8 cellular contexts compared by ENCODE assay signal in the genomic region with DNA sequence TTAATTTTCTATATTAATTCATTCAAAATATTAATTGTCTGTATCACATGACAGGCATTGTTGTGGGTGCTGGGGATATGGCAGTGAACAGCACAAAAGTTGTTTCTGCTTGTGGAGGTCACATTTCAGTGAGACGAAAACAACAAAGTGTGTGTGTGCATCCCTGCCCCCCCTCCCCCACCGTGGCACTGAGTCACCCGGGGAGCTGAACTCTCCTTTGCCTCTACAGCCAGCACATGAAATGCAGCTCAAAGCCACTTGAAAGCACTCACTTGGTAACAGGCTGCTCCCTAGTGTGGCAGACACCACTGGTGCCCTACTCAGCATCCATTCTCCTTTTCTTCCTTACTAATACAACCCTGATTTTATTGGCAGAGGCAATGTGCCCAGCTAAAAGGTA. TPM values are rescaled to one million over a fixed set of nuclear protein-coding genes. Genes with fewer than 3 reads are reported as not detected.
DNase-seq lines count a peak whose midpoint lies in the region; FAIRE-seq and TF ChIP-seq lines count a peak whose summit lies in the region.

No MANE protein-coding gene starts in this region.

- H2AFZ ChIP-seq in SK-N-SH (ENCODE audit: low read depth) = no peak overlapping the region
- H2AFZ ChIP-seq in astrocyte (ENCODE audit: low read depth, low read length) = no peak overlapping the region
- H2AFZ ChIP-seq in H9 (ENCODE audit: low read length) = no peak overlapping the region

- H3K18ac ChIP-seq in H9 (ENCODE audit: insufficient read length, low read depth, low read length) = no peak overlapping the region

- TF ChIP-seq CTCF in SK-N-SH (IDR thresholded peaks at IDR 0.05) = no peak
- TF ChIP-seq CTCF in astrocyte (IDR thresholded peaks at IDR 0.05; ENCODE audit: insufficient read depth, low read depth, low read length) = no peak
- TF ChIP-seq CTCF in H9 (conservative IDR thresholded peaks at IDR 0.05) = no peak

- no peaks in the 10 kb centered on the region for H3K79me1 ChIP-seq in H9 (ENCODE audit: insufficient read depth, low read depth, low read length, poor library complexity, severe bottlenecking)

- TF ChIP-seq RAD21 in SK-N-SH (IDR thresholded peaks at IDR 0.05; ENCODE audit: low read length) = no peak

- H3K79me2 ChIP-seq in SK-N-SH (ENCODE audit: insufficient read depth) (no peaks in the 10 kb centered on the region), astrocyte (ENCODE audit: insufficient read depth, low read length) (no peaks in the 10 kb centered on the region), H9 (ENCODE audit: insufficient read depth, low read length) (no peaks in the 10 kb centered on the region)

- no peak overlapping the region for H2BK120ac ChIP-seq in H9 (ENCODE audit: low read depth, low read length, poor library complexity, severe bottlenecking)

- H3K9me3 Mint-ChIP-seq in astrocyte (ENCODE audit: unreplicated experiment) (no peaks in the 10 kb centered on the region), H9 (0 out of 5 replicates have a peak, but pooled peaks cover 0 to 2% of the 10 kb centered on the region in 2 experiments)

- WGBS in SK-N-SH (ENCODE audit: low lambda C conversion rate) = 8% methylated on average over 3 of the region's 3 CpGs
- WGBS in H9 (ENCODE audit: extremely low coverage, insufficient read length, low lambda C conversion rate) = no CpG with 5 or more reads among the region's 3 CpGs

- no peak overlapping the region for H2BK15ac ChIP-seq in H9 (ENCODE audit: low read depth, low read length)

- peaks cover 5% of the 10 kb centered on the region for H3F3A ChIP-seq in SK-N-SH (replicated peaks; ENCODE audit: insufficient read depth)

- H3K27ac ChIP-seq in SK-N-SH (ENCODE audit: low read depth in 2 of 2, low read length in 1 of 2) (no peak overlapping the region), astrocyte (ENCODE audit: low read depth, low read length) (no peak overlapping the region), H9 (ENCODE audit: insufficient read length, low read depth, low read length) (no peak overlapping the region)

- DNase-seq in H4 (ENCODE audit: low spot score) (peak; percentile 33), SK-N-SH (no peak), astrocyte (ENCODE audit: low read depth) (no peak), NCI-H510A treated with DMSO at 0.1 percent for 48 hours (lab: John Stamatoyannopoulos, UW) (no peak), T-helper 2 cell (no peak), H9 (no peak), NCI-H774 (lab: John Stamatoyannopoulos, UW) (no peak)
- peak; percentile 45 to 54 for DNase-seq in stimulated activated CD4-positive, alpha-beta T cell treated with anti-CD3 and anti-CD28 coated beads, Interleukin-4, amount 100 ng/mL, for 48 hours (ENCODE audit: low read depth in 2 of 2)

- H3K4me3 ChIP-seq in SK-N-SH (ENCODE audit: low read depth in 2 of 2, low read length in 1 of 2) = no peak overlapping the region
- H3K4me3 ChIP-seq in astrocyte (ENCODE audit: insufficient read depth, low read depth, low read length) = no peak overlapping the region

- no peak overlapping the region for H2AK5ac ChIP-seq in H9 (ENCODE audit: insufficient read length, low read length)

- H2BK5ac ChIP-seq in H9 (ENCODE audit: insufficient read length, low read length) = no peak overlapping the region

- no peak for TF ChIP-seq EP300 in SK-N-SH (IDR thresholded peaks at IDR 0.05; ENCODE audit: borderline replicate concordance in 1 of 2, low read depth in 1 of 2, low read length in 1 of 2)

- no peak overlapping the region for H3K9ac ChIP-seq in SK-N-SH
- H3K9ac ChIP-seq in astrocyte (ENCODE audit: low read length) = no peak overlapping the region
- no peak overlapping the region for H3K9ac ChIP-seq in H9 (ENCODE audit: extremely low read depth, insufficient read length, low read length)

- H4K20me1 ChIP-seq in SK-N-SH (ENCODE audit: insufficient read depth) (no peaks in the 10 kb centered on the region), astrocyte (ENCODE audit: insufficient read depth, low read length) (no peaks in the 10 kb centered on the region), H9 (ENCODE audit: control insufficient read depth, insufficient read depth, insufficient read length) (no peaks in the 10 kb centered on the region)

- no peak overlapping the region for H3K23ac ChIP-seq in H9 (ENCODE audit: insufficient read length, low read depth, low read length)

- H3K27ac Mint-ChIP-seq in astrocyte (ENCODE audit: unreplicated experiment) (no peak overlapping the region), H9 (no peak overlapping the region)

- H3K4me1 Mint-ChIP-seq in astrocyte (ENCODE audit: low read depth, unreplicated experiment) (peaks cover 15% of the 10 kb centered on the region), H9 (peaks cover 3 to 22% of the 10 kb centered on the region in 2 experiments)

- no peak for FAIRE-seq in astrocyte (lab: Jason Lieb, UNC)

- H3K23me2 ChIP-seq in H9 (ENCODE audit: insufficient read length, low read depth, low read length, poor library complexity, severe bottlenecking) = no peaks in the 10 kb centered on the region

- H3K4me1 ChIP-seq in SK-N-SH (ENCODE audit: control insufficient read depth in 1 of 2, insufficient read depth in 2 of 2, low read depth in 1 of 2, low read length in 1 of 2) = peaks cover 0 to 4% of the 10 kb centered on the region in 2 experiments; a peak in 1 of 4 replicates
- H3K4me1 ChIP-seq in astrocyte (ENCODE audit: insufficient read depth, low read length) = peaks cover 13% of the 10 kb centered on the region
- H3K4me1 ChIP-seq in H9 (ENCODE audit: insufficient read depth, low read length) = no peaks in the 10 kb centered on the region

- no peaks in the 10 kb centered on the region for H3K36me3 Mint-ChIP-seq in astrocyte (ENCODE audit: low read depth, unreplicated experiment)
- H3K36me3 Mint-ChIP-seq in H9 (ENCODE audit: insufficient read depth in 1 of 3, low read depth in 3 of 3) = peaks cover 0 to 2% (median 0%) of the 10 kb centered on the region in 3 experiments; a peak in 1 of 7 replicates

- no peak overlapping the region for H3K14ac ChIP-seq in H9 (ENCODE audit: insufficient read depth, low read length)

- H4K91ac ChIP-seq in H9 (ENCODE audit: insufficient read length, low read depth, low read length) = no peak overlapping the region

- H3K27me3 Mint-ChIP-seq in astrocyte (ENCODE audit: low read depth, unreplicated experiment) = no peaks in the 10 kb centered on the region
- peaks cover 9% of the 10 kb centered on the region for H3K27me3 Mint-ChIP-seq in H9 (ENCODE audit: low read depth)

- no peak overlapping the region for H3K56ac ChIP-seq in H9 (ENCODE audit: insufficient read length, low read depth, low read length)

- H3K4me2 ChIP-seq in SK-N-SH (no peak overlapping the region), astrocyte (ENCODE audit: low read length) (peak overlapping the region; percentile 30), H9 (ENCODE audit: insufficient read depth, insufficient read length, low read length) (no peak overlapping the region)

- H4K5ac ChIP-seq in H9 (ENCODE audit: insufficient read length, low read depth, low read length) = no peak overlapping the region

- H3K36me3 ChIP-seq in SK-N-SH (replicated peaks in 1 of 2; ENCODE audit: control insufficient read depth in 1 of 2, insufficient read depth in 2 of 2, low read length in 1 of 2) (no peaks in the 10 kb centered on the region), astrocyte (ENCODE audit: insufficient read depth, low read length) (no peaks in the 10 kb centered on the region)

- H2BK20ac ChIP-seq in H9 (ENCODE audit: low read depth, low read length, poor library complexity, severe bottlenecking) = no peak overlapping the region

- H3K9me3 ChIP-seq in SK-N-SH (no peaks in the 10 kb centered on the region), astrocyte (ENCODE audit: insufficient read depth, low read depth, low read length) (no peaks in the 10 kb centered on the region), H9 (ENCODE audit: control insufficient read depth, low read depth, low read length) (no peaks in the 10 kb centered on the region)

- no peak overlapping the region for H2BK12ac ChIP-seq in H9 (ENCODE audit: insufficient read length, low read depth, low read length)

- POLR2A ChIA-PET in SK-N-SH (lab: Yijun Ruan, JAX) = interaction anchor here (2.2 kb wide), 1 partner anchor 21 kb away, joined by 8 read pairs; the partner anchor contains the start of gene RPP25

- no peak overlapping the region for H3T11ph ChIP-seq in H9 (ENCODE audit: low read length)

- no peak overlapping the region for H3K4me3 Mint-ChIP-seq in astrocyte (ENCODE audit: unreplicated experiment)
- no peak overlapping the region for H3K4me3 Mint-ChIP-seq in H9

- no peaks in the 10 kb centered on the region for H3K27me3 ChIP-seq in SK-N-SH (ENCODE audit: insufficient read depth)
- peaks cover 4% of the 10 kb centered on the region for H3K27me3 ChIP-seq in astrocyte (ENCODE audit: insufficient read depth, low read length)
- no peaks in the 10 kb centered on the region for H3K27me3 ChIP-seq in H9 (ENCODE audit: insufficient read depth, low read length)

- no peaks in the 10 kb centered on the region for H3K9me2 ChIP-seq in SK-N-SH

- H4K8ac ChIP-seq in H9 (replicated peaks; ENCODE audit: insufficient read length, low read depth, low read length) = no peak overlapping the region

- H3K4ac ChIP-seq in H9 (ENCODE audit: low read depth, low read length) = no peak overlapping the region

- CTCF ChIA-PET in SK-N-SH (lab: Yijun Ruan, JAX) = interaction anchor here (1.1 to 1.6 kb wide), 6 partner anchors 10 to 45 kb away, joined by 3 to 9 read pairs (median 3); partner anchors contain the start of gene PPCDC

RNA-seq across cellular contexts. Expression of gene SCAMP5, which starts 16.9 kb away (rescaled TPM):
- 1.9 and 3.6 TPM in 2 replicates for total RNA-seq in H4 (2014; rRNA removed; shearing (Covaris generic))
- 27.9 and 32.7 TPM in 2 replicates for polyA plus RNA-seq in SK-N-SH (2012; rRNA removed)
- polyA plus RNA-seq in SK-N-SH (2012; cell fraction: cytosol; rRNA removed) = 17.4 and 22.3 TPM in 2 replicates
- polyA plus RNA-seq in SK-N-SH (2012; cell fraction: nucleus; rRNA removed) = 40.8 and 49.0 TPM in 2 replicates
- 18.7 and 23.1 TPM in 2 replicates for total RNA-seq in astrocyte
- total RNA-seq in H9 (2021) = 45.8 and 47.8 TPM in 2 replicates

RNA-seq across cellular contexts. Expression of gene RPP25, which starts 21.9 kb away (rescaled TPM):
- total RNA-seq in H4 (2014; rRNA removed; shearing (Covaris generic)) = 0.12 TPM in 1 of 2 replicates, not detected in the other
- 1.7 TPM in 2 replicates for polyA plus RNA-seq in SK-N-SH (2012; rRNA removed)
- polyA plus RNA-seq in SK-N-SH (2012; cell fraction: cytosol; rRNA removed) = 1.3 and 2.2 TPM in 2 replicates
- 0.82 and 0.92 TPM in 2 replicates for polyA plus RNA-seq in SK-N-SH (2012; cell fraction: nucleus; rRNA removed)
- 4.1 and 4.7 TPM in 2 replicates for total RNA-seq in astrocyte
- 12.6 and 13.0 TPM in 2 replicates for total RNA-seq in H9 (2021)

RNA-seq across cellular contexts. Expression of gene COX5A, which starts 40.6 kb away (rescaled TPM):
- total RNA-seq in H4 (2014; rRNA removed; shearing (Covaris generic)) = 160 and 163 TPM in 2 replicates
- 112 and 158 TPM in 2 replicates for polyA plus RNA-seq in SK-N-SH (2012; rRNA removed)
- 226 and 272 TPM in 2 replicates for polyA plus RNA-seq in SK-N-SH (2012; cell fraction: cytosol; rRNA removed)
- polyA plus RNA-seq in SK-N-SH (2012; cell fraction: nucleus; rRNA removed) = 69.9 and 72.9 TPM in 2 replicates
- total RNA-seq in astrocyte (192 and 207 TPM in 2 replicates), H9 (2021) (331 and 336 TPM in 2 replicates)

RNA-seq across cellular contexts. Expression of gene PPCDC, which starts 44.9 kb away (rescaled TPM):
- 5.4 and 11.6 TPM in 2 replicates for total RNA-seq in H4 (2014; rRNA removed; shearing (Covaris generic))
- 19.8 and 20.7 TPM in 2 replicates for polyA plus RNA-seq in SK-N-SH (2012; rRNA removed)
- 8.5 and 11.6 TPM in 2 replicates for polyA plus RNA-seq in SK-N-SH (2012; cell fraction: cytosol; rRNA removed)
- 20.1 and 21.1 TPM in 2 replicates for polyA plus RNA-seq in SK-N-SH (2012; cell fraction: nucleus; rRNA removed)
- total RNA-seq in astrocyte (7.3 and 7.5 TPM in 2 replicates), H9 (2021) (17.6 and 22.7 TPM in 2 replicates)

Comparison
In these comparisons a context has a peak if more than half of its experiments do, and no peak if none do; other contexts are left out.
1. DNase-seq: peak in H4 (single experiment) and stimulated activated CD4-positive, alpha-beta T cell treated with anti-CD3 and anti-CD28 coated beads, Interleukin-4, amount 100 ng/mL, for 48 hours (2 of 2); none in SK-N-SH (single experiment), astrocyte (single experiment), NCI-H510A treated with DMSO at 0.1 percent for 48 hours (single experiment), T-helper 2 cell (0 of 5), H9 (single experiment) and NCI-H774 (single experiment).